Comparison of ENCODE assay signal across 8 cellular contexts in genomic region chr12:43835656-43836454, GRCh38. TPM values are rescaled to one million over a fixed set of nuclear protein-coding genes. Genes with fewer than 3 reads are reported as not detected.
A peak's percentile ranks its signal among the peaks of the same experiment; 100 is the strongest.
DNase-seq lines count a peak whose midpoint lies in the region; ATAC-seq and TF ChIP-seq lines count a peak whose summit lies in the region.

Gene TMEM117, plus strand, starts transcription at chr12:43836081.

- peak; percentile 84 for ATAC-seq in GM21528 (IDR thresholded peaks at IDR 0.05; ENCODE audit: low FRiP score, unreplicated experiment)
- peak; percentile 71 for ATAC-seq in T-helper 17 cell
- peak; percentile 90 for ATAC-seq in sciatic nerve

- H3K4me3 ChIP-seq in hepatocyte = peak within 1 kb of the TSS; percentile 92

- no peaks in the 10 kb centered on the region for H4K20me1 ChIP-seq in hepatocyte (ENCODE audit: insufficient read depth, poor library complexity, severe bottlenecking)

- H3K4me2 ChIP-seq in hepatocyte = peak within 1 kb of the TSS; percentile 89

- under 1% methylated on average over 56 of the region's 101 CpGs for WGBS in hepatocyte (ENCODE audit: low lambda C conversion rate, missing lambda C conversion rate)

- no peaks in the 10 kb centered on the region for H3K36me3 ChIP-seq in hepatocyte (replicated peaks; ENCODE audit: insufficient read depth, low read depth)

- H3K27ac ChIP-seq in hepatocyte = peak within 1 kb of the TSS; percentile 100

- H3K27me3 ChIP-seq in hepatocyte = no peaks in the 10 kb centered on the region

- H3K27me3 Mint-ChIP-seq in T-helper 17 cell = no peaks in the 10 kb centered on the region

- DNase-seq in ELR (ENCODE audit: low read depth) (peak; percentile 64), HuH-7 (ENCODE audit: low spot score) (peak; percentile 64), T-helper 17 cell (peak; percentile 41 to 51 (median 48)), anterior cingulate cortex (lab: John Stamatoyannopoulos, UW) (peak in 54 of 58 donors; percentile 12 to 82 (median 52)), hepatocyte (ENCODE audit: low spot score) (peak; percentile 82), sciatic nerve (ENCODE audit: low spot score) (peak; percentile 83), KG1 (lab: John Stamatoyannopoulos, UW) (no peak)

- peaks cover 3% of the 10 kb centered on the region for H3K36me3 Mint-ChIP-seq in T-helper 17 cell (ENCODE audit: low read depth)

- no peaks in the 10 kb centered on the region for H3K9me3 ChIP-seq in T-helper 17 cell (ENCODE audit: control insufficient read depth, low read length, poor library complexity, severe bottlenecking)
- no peaks in the 10 kb centered on the region for H3K9me3 ChIP-seq in hepatocyte (ENCODE audit: low read depth)

- no peaks in the 10 kb centered on the region for H3K9me2 ChIP-seq in hepatocyte (replicated peaks; ENCODE audit: insufficient read depth)

- TF ChIP-seq CTCF in hepatocyte (IDR thresholded peaks at IDR 0.05; ENCODE audit: poor library complexity) = no peak

- peaks cover 42% of the 10 kb centered on the region for H3K4me1 Mint-ChIP-seq in T-helper 17 cell

- peak within 1 kb of the TSS; percentile 92 for H3K27ac Mint-ChIP-seq in T-helper 17 cell

- H2AFZ ChIP-seq in hepatocyte = peak within 1 kb of the TSS; percentile 76

- peak within 1 kb of the TSS; percentile 90 for H3K4me3 Mint-ChIP-seq in T-helper 17 cell

- H3K4me1 ChIP-seq in hepatocyte (ENCODE audit: insufficient read depth) = peaks cover 14% of the 10 kb centered on the region

- intact Hi-C loops in sciatic nerve (cut with DNase I) = no loop called here

- peaks cover 45% of the 10 kb centered on the region for H3K79me2 ChIP-seq in hepatocyte

RNA-seq across cellular contexts. Expression of gene TMEM117, which starts in this region (rescaled TPM):
- total RNA-seq in T-helper 17 cell (1 to 10 TPM; 5.8 to 6.5 TPM), hepatocyte (45.4 and 47.1 TPM in 2 replicates), sciatic nerve (24.8 TPM)
- polyA plus RNA-seq in hepatocyte = 12.4 and 15.6 TPM in 2 replicates
